7 cellular contexts compared by ENCODE assay signal in the genomic region with DNA sequence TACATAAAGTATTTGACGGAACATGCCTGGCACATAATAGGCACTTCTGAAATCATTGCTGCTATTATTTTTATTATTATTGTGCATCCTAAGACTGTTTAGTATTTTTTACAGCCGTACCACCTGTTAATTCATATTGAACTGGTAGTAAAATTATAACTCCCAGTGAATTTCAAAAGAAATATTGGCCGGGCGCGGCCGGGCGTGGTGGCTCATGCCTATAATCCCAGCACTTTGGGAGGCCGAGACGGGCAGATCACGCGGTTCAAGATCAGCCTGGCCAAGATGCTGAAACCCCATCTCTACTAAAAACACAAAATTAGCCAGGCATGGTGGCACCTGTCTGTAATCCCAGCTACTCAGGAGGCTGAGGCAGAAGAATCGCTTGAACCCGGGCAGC. TPM values are rescaled to one million over a fixed set of nuclear protein-coding genes. Genes with fewer than 3 reads are reported as not detected.
DNase-seq lines count a peak whose midpoint lies in the region; ATAC-seq and TF ChIP-seq lines count a peak whose summit lies in the region.
"Not testable (repeated sequence)": the region's sequence is repeated elsewhere in the genome, so short reads cannot be mapped to it uniquely, and the experiment has no call there.

No MANE protein-coding gene starts in this region.

- WGBS in body of pancreas, 2 donors: 94 to 95% methylated on average over 13 of the region's 13 CpGs
- WGBS in transverse colon (ENCODE audit: low coverage in 1 of 2), 2 donors: 39 to 70% methylated on average over 9 to 13 of the region's 13 CpGs

- peaks cover 20% of the 10 kb centered on the region for H3K36me3 ChIP-seq in CD4-positive, alpha-beta memory T cell (ENCODE audit: insufficient read depth, low read length)
- not testable (repeated sequence) for H3K36me3 ChIP-seq in body of pancreas (replicated peaks in 1 of 2; ENCODE audit: insufficient read depth in 1 of 2, low read depth in 2 of 2); mucosa of descending colon (ENCODE audit: low read depth); transverse colon

- H3K9me3 ChIP-seq in CD4-positive, alpha-beta memory T cell (ENCODE audit: control insufficient read depth in 1 of 2, low read length in 2 of 2); body of pancreas; mucosa of descending colon; transverse colon: not testable (repeated sequence)

- TF ChIP-seq CTCF in body of pancreas (IDR thresholded peaks at IDR 0.05); mucosa of descending colon (IDR thresholded peaks at IDR 0.05); transverse colon (IDR thresholded peaks at IDR 0.05): not testable (repeated sequence)

- not testable (repeated sequence) for DNase-seq in CD4-positive, alpha-beta memory T cell; activated CD4-positive, alpha-beta T cell treated with anti-CD3 and anti-CD28 coated beads for 36 hours; body of pancreas; effector memory CD8-positive, alpha-beta T cell
- DNase-seq in activated effector memory CD4-positive, alpha-beta T cell treated with anti-CD3 and anti-CD28 coated beads, Interleukin-2, amount 50 U/mL, for 16 hours: peak; percentile 47
- DNase-seq in mucosa of descending colon (peak in 2 of 3 donors; percentile 60 to 65), transverse colon (peak; percentile 57)

- not testable (repeated sequence) for H3K27ac ChIP-seq in CD4-positive, alpha-beta memory T cell (ENCODE audit: low read depth, low read length); transverse colon
- peak overlapping the region in 3 of 4 donors; percentile 26 to 42 (median 41) for H3K27ac ChIP-seq in body of pancreas

- H3K4me3 ChIP-seq in CD4-positive, alpha-beta memory T cell (ENCODE audit: low read length in 2 of 2); body of pancreas; mucosa of descending colon; transverse colon: not testable (repeated sequence)

- H3K9me3 Mint-ChIP-seq in CD4-positive, alpha-beta memory T cell; activated CD4-positive, alpha-beta T cell treated with anti-CD3 and anti-CD28 coated beads for 36 hours (ENCODE audit: low read depth); effector memory CD8-positive, alpha-beta T cell: not testable (repeated sequence)

- CTCF ChIA-PET in CD4-positive, alpha-beta memory T cell (lab: Charles Lee; ENCODE audit: partially characterized antibody): interaction anchor here (1.1 kb wide), 1 partner anchor 10 kb away, joined by 4 read pairs; no protein-coding TSS in a partner anchor
- CTCF ChIA-PET in activated CD4-positive, alpha-beta T cell treated with anti-CD3 and anti-CD28 coated beads for 36 hours (lab: Charles Lee): interaction anchor here (0.7 kb wide), 1 partner anchor 9 kb away, joined by 6 read pairs; no protein-coding TSS in a partner anchor

- not testable (repeated sequence) for ATAC-seq in activated CD4-positive, alpha-beta T cell treated with anti-CD3 and anti-CD28 coated beads for 36 hours; body of pancreas; effector memory CD8-positive, alpha-beta T cell (replicated peaks)
- ATAC-seq in mucosa of descending colon: peak; percentile 11

- in situ Hi-C loops in transverse colon (cut with MboI; ENCODE audit: low pct_ligation_motif_present in 1 of 4, low pct_unique_long_range_greater_than_20kb in 1 of 4, low sequenced_read_pairs in 3 of 4): not testable (repeated sequence)

- H3K27me3 Mint-ChIP-seq in CD4-positive, alpha-beta memory T cell; activated CD4-positive, alpha-beta T cell treated with anti-CD3 and anti-CD28 coated beads for 36 hours; effector memory CD8-positive, alpha-beta T cell: not testable (repeated sequence)

- TF ChIP-seq EP300 in transverse colon (IDR thresholded peaks at IDR 0.05; ENCODE audit: low read depth): not testable (repeated sequence)

- H3K4me1 ChIP-seq in CD4-positive, alpha-beta memory T cell (ENCODE audit: insufficient read depth, low read length): peaks cover 91% of the 10 kb centered on the region
- H3K4me1 ChIP-seq in body of pancreas (peaks cover 30% of the 10 kb centered on the region), mucosa of descending colon (ENCODE audit: low read depth) (peaks cover 19% of the 10 kb centered on the region), transverse colon (peaks cover 18 to 73% (median 31%) of the 10 kb centered on the region in 4 donors)

- H3K27me3 ChIP-seq in CD4-positive, alpha-beta memory T cell (ENCODE audit: insufficient read depth, low read length); body of pancreas; transverse colon: not testable (repeated sequence)

- intact Hi-C loops in CD4-positive, alpha-beta memory T cell (cut with micrococcal nuclease); activated CD4-positive, alpha-beta T cell treated with anti-CD3 and anti-CD28 coated beads for 36 hours (cut with DNase I, micrococcal nuclease); body of pancreas (cut with DNase I); mucosa of descending colon (cut with DNase I, micrococcal nuclease); transverse colon (cut with DNase I; ENCODE audit: low total_unique reads): not testable (repeated sequence)

- peaks cover 23 to 73% of the 10 kb centered on the region in 2 donors for H3K36me3 Mint-ChIP-seq in CD4-positive, alpha-beta memory T cell
- peaks cover 57% of the 10 kb centered on the region for H3K36me3 Mint-ChIP-seq in activated CD4-positive, alpha-beta T cell treated with anti-CD3 and anti-CD28 coated beads for 36 hours (ENCODE audit: low read depth)
- H3K36me3 Mint-ChIP-seq in effector memory CD8-positive, alpha-beta T cell (ENCODE audit: insufficient read depth): peaks cover 51% of the 10 kb centered on the region

- H3K4me1 Mint-ChIP-seq in CD4-positive, alpha-beta memory T cell: peaks cover 60 to 95% (median 82%) of the 10 kb centered on the region in 4 donors
- peaks cover 89% of the 10 kb centered on the region for H3K4me1 Mint-ChIP-seq in activated CD4-positive, alpha-beta T cell treated with anti-CD3 and anti-CD28 coated beads for 36 hours
- H3K4me1 Mint-ChIP-seq in effector memory CD8-positive, alpha-beta T cell (ENCODE audit: low read depth in 2 of 2): peaks cover 61 to 65% of the 10 kb centered on the region in 2 donors

- peak overlapping the region in 4 of 7 donors; percentile 79 to 100 (median 86) for H3K27ac Mint-ChIP-seq in CD4-positive, alpha-beta memory T cell
- peak overlapping the region; percentile 67 for H3K27ac Mint-ChIP-seq in activated CD4-positive, alpha-beta T cell treated with anti-CD3 and anti-CD28 coated beads for 36 hours
- H3K27ac Mint-ChIP-seq in effector memory CD8-positive, alpha-beta T cell: peak overlapping the region; percentile 69 to 88

- POLR2A ChIA-PET in CD4-positive, alpha-beta memory T cell (lab: Charles Lee; ENCODE audit: partially characterized antibody): not testable (repeated sequence)
- POLR2A ChIA-PET in activated CD4-positive, alpha-beta T cell treated with anti-CD3 and anti-CD28 coated beads for 36 hours (lab: Charles Lee): interaction anchor here (0.7 kb wide), 1 partner anchor 19 kb away, joined by 3 read pairs; no protein-coding TSS in a partner anchor

- peak overlapping the region in 3 of 8 donors; percentile 4 to 80 (median 57) for H3K4me3 Mint-ChIP-seq in CD4-positive, alpha-beta memory T cell
- not testable (repeated sequence) for H3K4me3 Mint-ChIP-seq in activated CD4-positive, alpha-beta T cell treated with anti-CD3 and anti-CD28 coated beads for 36 hours
- H3K4me3 Mint-ChIP-seq in effector memory CD8-positive, alpha-beta T cell: peak overlapping the region in 1 of 2 donors; percentile 47

- not testable (repeated sequence) for TF ChIP-seq POLR2A in body of pancreas (IDR thresholded peaks at IDR 0.05); transverse colon (IDR thresholded peaks at IDR 0.05)

RNA-seq across cellular contexts. Expression of gene ITPKB, which starts 18.5 kb away (rescaled TPM):
- total RNA-seq in CD4-positive, alpha-beta memory T cell: 100 to 1,000 TPM; 156 to 159 TPM
- 10 to 100 TPM; 52.2 to 52.3 TPM for polyA plus RNA-seq in CD4-positive, alpha-beta memory T cell
- total RNA-seq in activated CD4-positive, alpha-beta T cell treated with anti-CD3 and anti-CD28 coated beads for 36 hours: 10 to 100 TPM; 31.0 to 31.9 TPM
- total RNA-seq in body of pancreas (10 to 100 TPM; 13.0 to 21.1 TPM), mucosa of descending colon (10 to 100 TPM in 2 of 3 donors, 1 to 10 TPM in 1; 9.5 to 90.3 (median 11.7) TPM), transverse colon (10 to 100 TPM; 14.3 to 57.6 (median 23.7) TPM)
